In the genomic region with DNA sequence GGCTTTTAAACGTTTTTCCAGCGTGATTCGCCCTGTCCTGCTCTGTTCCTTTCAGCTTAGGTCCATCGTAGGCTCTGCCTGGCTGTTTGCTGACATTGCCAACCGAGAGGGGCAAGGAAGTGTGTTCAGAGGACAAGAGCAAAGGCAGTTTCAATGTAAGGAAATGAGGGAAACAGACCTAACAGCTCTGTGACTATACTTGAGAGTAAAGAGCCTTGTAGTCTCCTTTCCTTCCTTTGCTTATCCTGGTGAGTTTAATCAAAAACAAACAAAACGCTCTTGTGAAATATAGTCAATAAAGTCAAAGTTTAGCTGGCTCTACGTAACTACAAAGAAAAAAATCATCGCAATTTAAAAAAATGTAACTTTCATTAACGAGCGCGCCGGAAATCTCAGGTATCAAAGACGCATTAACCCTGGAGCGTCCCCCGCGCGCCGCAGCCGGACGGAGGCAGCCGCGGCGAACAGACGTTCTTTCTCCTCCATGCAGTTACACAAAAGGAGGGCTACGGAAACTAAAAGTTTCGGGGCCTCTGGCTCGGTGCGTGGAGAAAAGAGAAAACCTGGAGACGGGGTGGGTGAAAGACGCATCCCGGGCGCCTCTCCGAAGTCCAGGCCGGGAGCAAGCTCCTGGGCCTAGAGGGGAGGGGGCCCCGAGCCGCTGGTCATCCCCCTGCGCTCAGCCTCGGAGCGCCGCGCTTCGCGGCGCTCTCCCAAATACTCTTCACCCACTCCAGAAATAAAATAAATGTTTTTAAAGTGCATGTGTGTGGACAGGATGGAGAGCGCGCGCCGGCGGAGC, we compare ENCODE assay signal across 9 cellular contexts. TPM values are rescaled to one million over a fixed set of nuclear protein-coding genes. Genes with fewer than 3 reads are reported as not detected.
DNase-seq lines count a peak whose midpoint lies in the region; ATAC-seq, FAIRE-seq and TF ChIP-seq lines count a peak whose summit lies in the region.
"Had no signal": no experiment of that assay in that cellular context is flagged by ENCODE, and none has a peak within 500 bp of the region (broad histone marks: within the 10 kb centered on the region; RNA-seq: fewer than 3 reads in every experiment).

No MANE protein-coding gene starts in this region.

- H3K9me3 ChIP-seq in pancreas, result no peaks in the 10 kb centered on the region

- FAIRE-seq in pancreas (lab: Jason Lieb, UNC), result no peak
- FAIRE-seq: frontal cortex had no signal

- H3K36me3 Mint-ChIP-seq in T-helper 2 cell treated with Interferon-gamma antibody and Interleukin-4, amounts not matched to agents 5 μg/mL and 100 μg/mL, for 36 hours (ENCODE audit: low read depth), result no peaks in the 10 kb centered on the region

- H3K27ac ChIP-seq in ACC112 (ENCODE audit: low read depth, low read length), result peak overlapping the region; percentile 81
- peak overlapping the region; percentile 23 to 99 (median 88) for H3K27ac ChIP-seq in pancreas

- DNase-seq in HCEC 1CT, result peak; percentile 46
- peak; percentile 57 for DNase-seq in T1000 (lab: John Stamatoyannopoulos, UW)
- DNase-seq in glomerular visceral epithelial cell (ENCODE audit: extremely low spot score), result peak; percentile 65
- DNase-seq in pancreas, result peak; percentile 31 to 64 (median 44)
- no peak for DNase-seq in T-helper 2 cell treated with Interferon-gamma antibody and Interleukin-4, amounts not matched to agents 5 μg/mL and 100 μg/mL, for 36 hours (ENCODE audit: low spot score)
- no peak for DNase-seq in T-helper 9 cell

- ATAC-seq in pancreas (peak; percentile 12 to 23 (median 19)), GM18520 (IDR thresholded peaks at IDR 0.05; ENCODE audit: unreplicated experiment) (no peak)

- H3K27me3 Mint-ChIP-seq in T-helper 2 cell treated with Interferon-gamma antibody and Interleukin-4, amounts not matched to agents 5 μg/mL and 100 μg/mL, for 36 hours (ENCODE audit: low read depth), result peaks cover 53% of the 10 kb centered on the region

- peak overlapping the region; percentile 89 for H2AFZ ChIP-seq in ACC112 (ENCODE audit: low read length, unreplicated experiment)

- TF ChIP-seq CTCF in pancreas (IDR thresholded peaks at IDR 0.05), result no peak

- no peaks in the 10 kb centered on the region for H3K9me3 Mint-ChIP-seq in T-helper 2 cell treated with Interferon-gamma antibody and Interleukin-4, amounts not matched to agents 5 μg/mL and 100 μg/mL, for 36 hours

- H3K27me3 ChIP-seq in ACC112 (ENCODE audit: insufficient read depth, low read length), result no peaks in the 10 kb centered on the region
- peaks cover 0 to 2% (median 0%) of the 10 kb centered on the region in 4 donors for H3K27me3 ChIP-seq in pancreas

- peaks cover 2% of the 10 kb centered on the region for H3K4me1 Mint-ChIP-seq in T-helper 2 cell treated with Interferon-gamma antibody and Interleukin-4, amounts not matched to agents 5 μg/mL and 100 μg/mL, for 36 hours (ENCODE audit: low read depth)

- intact Hi-C loops in pancreas (cut with DNase I), result no loop called here

- H3K4me1 ChIP-seq in ACC112 (ENCODE audit: control insufficient read depth, insufficient read depth, low read length, unreplicated experiment) (peaks cover 21% of the 10 kb centered on the region), pancreas (peaks cover 0 to 11% (median 0%) of the 10 kb centered on the region in 3 donors)

- 0 to 1% methylated on average over 47 to 49 of the region's 49 CpGs for WGBS in pancreas, 2 donors

- H3K4me3 Mint-ChIP-seq in T-helper 2 cell treated with Interferon-gamma antibody and Interleukin-4, amounts not matched to agents 5 μg/mL and 100 μg/mL, for 36 hours, result no peak overlapping the region

- no peaks in the 10 kb centered on the region for H3K36me3 ChIP-seq in ACC112 (ENCODE audit: insufficient read depth, low read length)
- H3K36me3 ChIP-seq in pancreas, result no peaks in the 10 kb centered on the region

- no peak overlapping the region for H3K27ac Mint-ChIP-seq in T-helper 2 cell treated with Interferon-gamma antibody and Interleukin-4, amounts not matched to agents 5 μg/mL and 100 μg/mL, for 36 hours

- H3K79me2 ChIP-seq in ACC112 (ENCODE audit: control insufficient read depth, insufficient read depth, low read length, unreplicated experiment), result peaks cover 39% of the 10 kb centered on the region

- H3K4me3 ChIP-seq in ACC112 (ENCODE audit: low read depth, low read length), result peak overlapping the region; percentile 93
- H3K4me3 ChIP-seq in pancreas, result peak overlapping the region; percentile 60 to 72 (median 69)

RNA-seq across cellular contexts. Expression of a gene that starts 0.6 kb away (rescaled TPM):
- 10 to 100 TPM in 3 of 6 donors, 1 to 10 TPM in 3; 5.6 to 21.3 (median 12.4) TPM for total RNA-seq in pancreas
- polyA plus RNA-seq in pancreas, result 10 to 100 TPM in 1 of 2 donors, 1 to 10 TPM in 1; 6.8 to 21.6 TPM

Comparison
In these comparisons a context has a peak if more than half of its experiments do, and no peak if none do; other contexts are left out.
1. DNase-seq: peak in HCEC 1CT (single experiment), T1000 (single experiment), glomerular visceral epithelial cell (single experiment) and pancreas (6 of 6); none in T-helper 2 cell treated with Interferon-gamma antibody and Interleukin-4, amounts not matched to agents 5 μg/mL and 100 μg/mL, for 36 hours (single experiment) and T-helper 9 cell (single experiment).